ENCODE assay signal across 15 cellular contexts in the genomic region with DNA sequence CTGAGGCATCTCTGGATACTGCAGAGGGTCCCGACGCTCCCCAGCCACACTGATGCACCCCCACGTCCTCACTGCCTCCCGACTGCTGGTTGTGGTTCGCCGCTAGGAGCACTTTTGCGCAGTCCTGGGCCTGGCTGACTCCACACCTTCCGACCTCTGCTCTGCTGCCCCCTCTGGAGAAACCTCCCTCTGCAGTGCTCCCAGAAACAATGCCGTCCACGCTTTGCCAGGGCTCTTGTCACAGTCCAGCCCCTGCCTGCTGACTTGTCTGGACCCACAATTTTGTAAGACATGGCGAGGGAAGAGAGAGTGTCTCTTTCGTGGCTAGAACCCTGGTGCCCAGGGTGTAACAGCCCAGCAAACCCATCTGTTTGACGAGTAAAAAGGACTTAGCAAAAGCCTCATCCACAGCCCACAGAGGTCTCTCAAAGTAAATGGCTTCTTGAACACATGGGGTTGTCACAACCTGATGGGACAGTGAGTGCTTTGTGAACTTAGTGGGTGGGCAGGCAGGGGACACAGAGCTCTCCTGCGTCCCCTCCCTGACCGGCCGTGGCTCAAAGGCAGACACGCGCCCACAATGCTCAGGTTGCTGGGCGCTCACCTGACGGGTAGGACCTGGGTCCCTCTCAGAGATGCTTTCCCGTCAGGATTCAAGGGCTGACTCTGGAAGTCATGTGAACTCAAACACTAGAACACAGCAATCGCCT. TPM values are rescaled to one million over a fixed set of nuclear protein-coding genes. Genes with fewer than 3 reads are reported as not detected.
DNase-seq lines count a peak whose midpoint lies in the region; ATAC-seq, FAIRE-seq and TF ChIP-seq lines count a peak whose summit lies in the region.
"Had no signal": no experiment of that assay in that cellular context is flagged by ENCODE, and none has a peak within 500 bp of the region (broad histone marks: within the 10 kb centered on the region; RNA-seq: fewer than 3 reads in every experiment).

No MANE protein-coding gene starts in this region.

- H3K4me3 Mint-ChIP-seq in Calu3 (ENCODE audit: low read depth, unreplicated experiment), result no peak overlapping the region
- H3K4me3 Mint-ChIP-seq in nephron, result peak overlapping the region in 2 of 3 experiments; percentile 55 to 56
- H3K4me3 Mint-ChIP-seq in naive thymus-derived CD4-positive, alpha-beta T cell, result no peak overlapping the region

- intact Hi-C loops in Calu3 (cut with micrococcal nuclease; ENCODE audit: unreplicated experiment), result no loop called here
- intact Hi-C loops in naive thymus-derived CD4-positive, alpha-beta T cell (cut with micrococcal nuclease), result no loop called here

- H3K4me3 ChIP-seq in HFF-Myc (replicated peaks; ENCODE audit: low read depth, low read length) (no peak overlapping the region), choroid plexus epithelial cell (ENCODE audit: low read depth, low read length) (no peak overlapping the region)
- H3K4me3 ChIP-seq in naive thymus-derived CD4-positive, alpha-beta T cell (ENCODE audit: low read length), result no peak overlapping the region

- H3K36me3 Mint-ChIP-seq in Calu3 (ENCODE audit: insufficient read depth, unreplicated experiment), result peaks cover 28% of the 10 kb centered on the region
- H3K36me3 Mint-ChIP-seq in nephron (ENCODE audit: low read depth), result peaks cover 38% of the 10 kb centered on the region
- peaks cover 8 to 53% (median 22%) of the 10 kb centered on the region in 5 donors for H3K36me3 Mint-ChIP-seq in naive thymus-derived CD4-positive, alpha-beta T cell

- DNase-seq in Calu3, result no peak
- no peak for DNase-seq in HFF-Myc (ENCODE audit: extremely low read depth, low read depth)
- DNase-seq in choroid plexus epithelial cell (ENCODE audit: low read depth), result no peak
- no peak for DNase-seq in naive thymus-derived CD4-positive, alpha-beta T cell
- DNase-seq in GM19239 (ENCODE audit: insufficient read length, low spot score), result no peak
- no peak for DNase-seq in SHP77 (lab: John Stamatoyannopoulos, UW)
- DNase-seq: activated CD4-positive, alpha-beta T cell treated with anti-CD3 and anti-CD28 coated beads, Interleukin-2, amount 50 U/mL, for 4 hours; CD4-positive, alpha-beta memory T cell; NCI-H2171; OCI-M1 had no signal

- no peaks in the 10 kb centered on the region for H3K9me3 Mint-ChIP-seq in Calu3 (ENCODE audit: low read depth, unreplicated experiment)
- no peaks in the 10 kb centered on the region for H3K9me3 Mint-ChIP-seq in nephron
- H3K9me3 Mint-ChIP-seq in naive thymus-derived CD4-positive, alpha-beta T cell, result peaks cover 0 to 1% (median 0%) of the 10 kb centered on the region in 11 donors
- H3K9me3 Mint-ChIP-seq: CD4-positive, alpha-beta memory T cell had no signal

- H3K27me3 ChIP-seq in naive thymus-derived CD4-positive, alpha-beta T cell (ENCODE audit: control insufficient read depth in 2 of 2, insufficient read depth in 2 of 2, low read length in 2 of 2), result no peaks in the 10 kb centered on the region

- no peak for FAIRE-seq in GM19239 (lab: Jason Lieb, UNC)
- FAIRE-seq: colon had no signal

- no peaks in the 10 kb centered on the region for H3K9me3 ChIP-seq in naive thymus-derived CD4-positive, alpha-beta T cell (ENCODE audit: control insufficient read depth in 2 of 3, low read length in 3 of 3)

- POLR2A ChIA-PET in naive thymus-derived CD4-positive, alpha-beta T cell (lab: Charles Lee), result no interaction called here

- ATAC-seq in naive thymus-derived CD4-positive, alpha-beta T cell, result no peak
- ATAC-seq in GM18858 (IDR thresholded peaks at IDR 0.05; ENCODE audit: unreplicated experiment), result no peak

- TF ChIP-seq CTCF in Calu3 (IDR thresholded peaks at IDR 0.05; ENCODE audit: unreplicated experiment) (peak; percentile 31), HFF-Myc (IDR thresholded peaks at IDR 0.05; ENCODE audit: low read depth, low read length, missing control alignments) (peak; percentile 33), choroid plexus epithelial cell (conservative IDR thresholded peaks at IDR 0.05; ENCODE audit: low read depth, low read length) (peak; percentile 40), nephron (IDR thresholded peaks at IDR 0.05; ENCODE audit: unreplicated experiment in 3 of 3) (no peak)

- H3K4me1 ChIP-seq in naive thymus-derived CD4-positive, alpha-beta T cell (ENCODE audit: control insufficient read depth in 2 of 2, insufficient read depth in 2 of 2, low read length in 2 of 2), result peaks cover 14 to 16% of the 10 kb centered on the region in 2 donors

- H3K4me1 Mint-ChIP-seq in Calu3 (ENCODE audit: low read depth, unreplicated experiment), result peaks cover 13% of the 10 kb centered on the region
- peaks cover 16% of the 10 kb centered on the region for H3K4me1 Mint-ChIP-seq in nephron
- H3K4me1 Mint-ChIP-seq in naive thymus-derived CD4-positive, alpha-beta T cell, result peaks cover 18 to 29% (median 23%) of the 10 kb centered on the region in 7 donors

- no TSS peak for BruUV-seq in Calu3 (replicated peaks; lab: Mats Ljungman, UMichigan)

- H3K27ac ChIP-seq in naive thymus-derived CD4-positive, alpha-beta T cell (ENCODE audit: low read depth, low read length), result no peak overlapping the region

- CTCF ChIA-PET in Calu3 (lab: Charles Lee), result no interaction called here
- CTCF ChIA-PET in naive thymus-derived CD4-positive, alpha-beta T cell (lab: Charles Lee), result interaction anchor here (0.8 kb wide), 1 partner anchor 26 kb away, joined by 3 read pairs; no protein-coding TSS in a partner anchor

- H3K27me3 Mint-ChIP-seq in Calu3 (ENCODE audit: unreplicated experiment) (peaks cover 7% of the 10 kb centered on the region), nephron (ENCODE audit: low read depth) (no peaks in the 10 kb centered on the region)
- H3K27me3 Mint-ChIP-seq in naive thymus-derived CD4-positive, alpha-beta T cell, result peaks cover 0 to 1% (median 0%) of the 10 kb centered on the region in 5 donors
- H3K27me3 Mint-ChIP-seq: CD4-positive, alpha-beta memory T cell had no signal

- H3K36me3 ChIP-seq in naive thymus-derived CD4-positive, alpha-beta T cell (ENCODE audit: control insufficient read depth in 2 of 3, insufficient read depth in 3 of 3, low read length in 3 of 3), result peaks cover 4 to 78% (median 10%) of the 10 kb centered on the region in 3 experiments

- no peak overlapping the region for H3K27ac Mint-ChIP-seq in Calu3 (ENCODE audit: unreplicated experiment)
- H3K27ac Mint-ChIP-seq in nephron, result no peak overlapping the region
- no peak overlapping the region for H3K27ac Mint-ChIP-seq in naive thymus-derived CD4-positive, alpha-beta T cell
- H3K27ac Mint-ChIP-seq: CD4-positive, alpha-beta memory T cell had no signal

RNA-seq across cellular contexts. Expression of gene COPS9, which starts 4.0 kb away (rescaled TPM):
- total RNA-seq in Calu3 (2022), result 94.4 and 106 TPM in 2 replicates
- 100 to 1,000 TPM in 1 of 5 experiments, 10 to 100 TPM in 4; 53.7 to 106 (median 71.8) TPM for total RNA-seq in naive thymus-derived CD4-positive, alpha-beta T cell
- polyA plus RNA-seq in naive thymus-derived CD4-positive, alpha-beta T cell, result 100 to 1,000 TPM; 264 to 297 TPM

RNA-seq across cellular contexts. Expression of gene OTOS, which starts 8.4 kb away (rescaled TPM):
- total RNA-seq in Calu3 (2022), result not detected in 2 replicates
- not detected for total RNA-seq in naive thymus-derived CD4-positive, alpha-beta T cell
- polyA plus RNA-seq in naive thymus-derived CD4-positive, alpha-beta T cell, result not detected
- total RNA-seq: CD4-positive, alpha-beta memory T cell; M059J; T-helper 1 cell treated with Interleukin-12 subunit alpha and Interleukin-12 subunit beta and Interleukin-4 antibody, amounts not matched to agents 30 ng/mL and 1 ng/mL, for 36 hours had no signal
- polyA plus RNA-seq: CD4-positive, alpha-beta memory T cell had no signal

Comparison
In these comparisons a context has a peak if more than half of its experiments do, and no peak if none do; other contexts are left out.
1. H3K4me3 Mint-ChIP-seq: peak in nephron (2 of 3); none in Calu3 (single experiment) and naive thymus-derived CD4-positive, alpha-beta T cell (0 of 10).
2. CTCF ChIP-seq: peak in Calu3 (single experiment), HFF-Myc (single experiment) and choroid plexus epithelial cell (single experiment); none in nephron (0 of 3).